8 cellular contexts compared by ENCODE assay signal in the genomic region with DNA sequence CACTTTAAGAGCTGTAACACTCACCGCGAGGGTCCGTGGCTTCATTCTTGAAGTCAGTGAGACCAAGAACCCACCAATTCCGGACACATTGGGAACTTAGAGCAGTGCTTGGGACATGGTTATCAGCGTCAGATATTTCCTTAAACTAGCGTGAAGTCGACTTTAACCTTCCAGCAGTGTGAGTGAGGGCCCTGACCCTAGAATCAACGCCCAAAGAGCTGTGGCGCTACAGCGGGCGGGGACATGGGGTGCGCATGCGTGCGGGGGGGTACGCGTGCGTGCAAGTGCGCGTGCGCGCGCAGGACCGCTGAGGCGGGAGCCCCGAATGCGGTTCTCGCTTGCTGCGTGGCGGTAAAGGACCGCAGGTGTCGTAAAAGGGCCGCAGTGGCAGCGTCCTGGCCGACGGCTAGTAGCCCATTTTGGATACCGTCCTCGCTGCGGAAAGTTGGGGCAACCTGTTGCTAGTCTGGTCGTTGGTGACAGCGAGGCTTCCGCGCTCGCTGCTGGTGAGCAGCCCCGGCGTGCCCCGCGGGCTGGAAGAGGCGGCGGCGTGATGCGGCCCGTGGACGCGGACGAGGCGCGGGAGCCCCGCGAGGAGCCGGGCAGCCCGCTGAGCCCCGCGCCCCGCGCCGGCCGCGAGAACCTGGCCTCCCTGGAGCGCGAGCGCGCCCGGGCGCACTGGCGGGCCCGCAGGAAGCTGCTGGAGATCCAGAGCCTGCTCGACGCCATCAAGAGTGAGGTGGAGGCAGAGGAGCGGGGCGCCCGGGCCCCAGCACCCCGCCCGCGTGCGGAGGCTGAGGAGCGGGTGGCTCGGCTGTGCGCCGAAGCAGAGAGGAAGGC.
DNase-seq lines count a peak whose midpoint lies in the region; TF ChIP-seq lines count a peak whose summit lies in the region.

No MANE protein-coding gene starts in this region.

- no peaks in the 10 kb centered on the region for H3K27me3 ChIP-seq in neutrophil

- H3K4me1 ChIP-seq in neutrophil (ENCODE audit: control insufficient read depth in 1 of 2, insufficient read depth in 1 of 2, low read depth in 1 of 2, low read length in 1 of 2) = peaks cover 47 to 49% of the 10 kb centered on the region in 2 experiments

- H3K27ac ChIP-seq in neutrophil (peak overlapping the region; percentile 85), substantia nigra (ENCODE audit: low read depth, low read length, poor library complexity, severe bottlenecking) (peak overlapping the region; percentile 79)

- TF ChIP-seq CTCF in neutrophil (IDR thresholded peaks at IDR 0.05) = peak; percentile 29

- no peaks in the 10 kb centered on the region for H3K36me3 ChIP-seq in neutrophil

- H3K9me3 ChIP-seq in neutrophil = no peaks in the 10 kb centered on the region

- DNase-seq in ELF-1 (ENCODE audit: low read depth, low spot score) (peak; percentile 94), GOT3 (lab: John Stamatoyannopoulos, UW) (peak; percentile 73), LoVo (ENCODE audit: low spot score) (peak; percentile 96), SHP77 treated with DMSO at 0.1 percent for 48 hours (lab: John Stamatoyannopoulos, UW) (peak; percentile 47), germinal center (ENCODE audit: low spot score) (peak; percentile 98), substantia nigra (lab: John Stamatoyannopoulos, UW) (peak; percentile 68 to 96 (median 90))
- DNase-seq in activated naive CD4-positive, alpha-beta T cell treated with Interleukin-2 at 50 U/mL for 16 hours = peak; percentile 95

- peak overlapping the region; percentile 86 to 89 for H3K4me3 ChIP-seq in neutrophil (ENCODE audit: low read depth in 1 of 2, low read length in 1 of 2)

Comparison
In these comparisons a context has a peak if more than half of its experiments do, and no peak if none do; other contexts are left out.
1. Peak in every context shown above with its lines: DNase-seq, H3K4me3 ChIP-seq and H3K27ac ChIP-seq.
2. DNase-seq: peak in every context shown above with its lines; median percentile 98 in germinal center; 96 in LoVo; 95 in activated naive CD4-positive, alpha-beta T cell treated with Interleukin-2 at 50 U/mL for 16 hours; 94 in ELF-1; 90 in substantia nigra; 73 in GOT3; 47 in SHP77 treated with DMSO at 0.1 percent for 48 hours.